Comparison of ENCODE assay signal across 26 cellular contexts in the genomic region with DNA sequence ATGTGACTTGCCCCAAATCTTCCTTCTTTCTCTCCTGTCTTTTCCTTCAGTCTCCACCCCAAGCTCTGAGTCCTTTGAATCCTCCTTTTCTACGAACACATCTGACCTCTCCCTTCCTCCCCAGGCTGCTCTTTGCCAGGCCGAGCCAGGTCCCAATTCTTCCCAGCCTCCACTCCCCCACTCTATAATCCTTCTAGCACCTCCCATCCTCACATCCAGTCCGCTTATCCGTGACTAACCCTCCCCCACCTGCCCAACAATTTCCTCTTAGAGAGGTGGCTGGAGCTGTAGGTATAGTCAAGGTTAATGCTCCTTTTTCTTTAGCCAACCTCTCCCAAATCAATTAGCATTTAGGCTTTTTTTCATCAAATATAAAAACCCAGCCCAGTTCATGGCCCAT. TPM values are rescaled to one million over a fixed set of nuclear protein-coding genes. Genes with fewer than 3 reads are reported as not detected.
"Had no signal": no experiment of that assay in that cellular context is flagged by ENCODE, and none has a peak within 500 bp of the region (broad histone marks: within the 10 kb centered on the region; RNA-seq: fewer than 3 reads in every experiment).

No MANE protein-coding gene starts in this region.

- H3K27ac ChIP-seq: brain microvascular endothelial cell, cardiac muscle cell, KMS-11, SK-N-MC had no signal

- H3K4me3 Mint-ChIP-seq: activated CD4-positive, alpha-beta memory T cell treated with anti-CD3 and anti-CD28 coated beads, Interleukin-2, amount 10 ng/mL, durations not matched to agents 7 days and 5 days; activated CD4-positive, alpha-beta T cell treated with anti-CD3 and anti-CD28 coated beads for 36 hours; activated naive CD4-positive, alpha-beta T cell treated with anti-CD3 and anti-CD28 coated beads for 36 hours; activated naive CD8-positive, alpha-beta T cell; activated T-helper 17 cell treated with anti-CD3 and anti-CD28 coated beads, Interleukin-2, amount 50 U/mL, for 72 hours; T-cell had no signal

- DNase-seq: activated CD4-positive, alpha-beta memory T cell treated with anti-CD3 and anti-CD28 coated beads, Interleukin-2, amount 10 ng/mL, durations not matched to agents 7 days and 5 days; activated CD4-positive, alpha-beta T cell treated with anti-CD3 and anti-CD28 coated beads for 36 hours; activated CD4-positive, alpha-beta T cell treated with anti-CD3 and anti-CD28 coated beads, Interleukin-2, amount 50 U/mL, for 1 hour; activated gamma-delta T cell; activated naive CD4-positive, alpha-beta T cell treated with anti-CD3 and anti-CD28 coated beads for 36 hours; activated T-cell treated with anti-CD3 and anti-CD28 coated beads for 4 hours; activated T-cell treated with anti-CD3 and anti-CD28 coated beads, Interleukin-2, amount 50 U/mL, for 48 hours; brain microvascular endothelial cell; NCI-H1092; NCI-H1417; NCI-H1930; NCI-H2171 treated with DMSO at 0.1 percent for 48 hours; NCI-H345; NCI-H510A; NCI-H526 treated with DMSO at 0.1 percent for 48 hours; RPMI8226; T-cell; T-helper 2 cell; T1000 had no signal

- H3K27me3 Mint-ChIP-seq: activated T-helper 17 cell treated with anti-CD3 and anti-CD28 coated beads, Interleukin-2, amount 50 U/mL, for 72 hours; T-cell had no signal

- H3K4me2 ChIP-seq: KMS-11 had no signal

- H3K4me3 ChIP-seq: cardiac muscle cell, SK-N-MC had no signal

- FAIRE-seq: TTC549 had no signal

- H3K9ac ChIP-seq: KMS-11 had no signal

- H3K27me3 ChIP-seq: brain microvascular endothelial cell, cardiac muscle cell had no signal

- H3K36me3 Mint-ChIP-seq: activated naive CD8-positive, alpha-beta T cell; T-cell had no signal

- H3K4me1 Mint-ChIP-seq: activated CD4-positive, alpha-beta memory T cell treated with anti-CD3 and anti-CD28 coated beads, Interleukin-2, amount 10 ng/mL, durations not matched to agents 7 days and 5 days; activated CD4-positive, alpha-beta T cell treated with anti-CD3 and anti-CD28 coated beads for 36 hours; activated T-helper 17 cell treated with anti-CD3 and anti-CD28 coated beads, Interleukin-2, amount 50 U/mL, for 72 hours; T-cell had no signal

- H3K27ac Mint-ChIP-seq: activated CD4-positive, alpha-beta memory T cell treated with anti-CD3 and anti-CD28 coated beads, Interleukin-2, amount 10 ng/mL, durations not matched to agents 7 days and 5 days; activated CD4-positive, alpha-beta T cell treated with anti-CD3 and anti-CD28 coated beads for 36 hours; activated naive CD4-positive, alpha-beta T cell treated with anti-CD3 and anti-CD28 coated beads for 36 hours; activated naive CD8-positive, alpha-beta T cell; activated T-helper 17 cell treated with anti-CD3 and anti-CD28 coated beads, Interleukin-2, amount 50 U/mL, for 72 hours; T-cell had no signal

- H3K9me3 Mint-ChIP-seq: activated CD4-positive, alpha-beta memory T cell treated with anti-CD3 and anti-CD28 coated beads, Interleukin-2, amount 10 ng/mL, durations not matched to agents 7 days and 5 days; activated naive CD4-positive, alpha-beta T cell treated with anti-CD3 and anti-CD28 coated beads for 36 hours; activated T-helper 17 cell treated with anti-CD3 and anti-CD28 coated beads, Interleukin-2, amount 50 U/mL, for 72 hours; T-cell had no signal

- H3K36me3 ChIP-seq: brain microvascular endothelial cell, cardiac muscle cell had no signal

RNA-seq across cellular contexts. Expression of gene HPDL, which starts 9.5 kb away (rescaled TPM):
- total RNA-seq: Right ventricle myocardium inferior had no signal
